In the genomic region with DNA sequence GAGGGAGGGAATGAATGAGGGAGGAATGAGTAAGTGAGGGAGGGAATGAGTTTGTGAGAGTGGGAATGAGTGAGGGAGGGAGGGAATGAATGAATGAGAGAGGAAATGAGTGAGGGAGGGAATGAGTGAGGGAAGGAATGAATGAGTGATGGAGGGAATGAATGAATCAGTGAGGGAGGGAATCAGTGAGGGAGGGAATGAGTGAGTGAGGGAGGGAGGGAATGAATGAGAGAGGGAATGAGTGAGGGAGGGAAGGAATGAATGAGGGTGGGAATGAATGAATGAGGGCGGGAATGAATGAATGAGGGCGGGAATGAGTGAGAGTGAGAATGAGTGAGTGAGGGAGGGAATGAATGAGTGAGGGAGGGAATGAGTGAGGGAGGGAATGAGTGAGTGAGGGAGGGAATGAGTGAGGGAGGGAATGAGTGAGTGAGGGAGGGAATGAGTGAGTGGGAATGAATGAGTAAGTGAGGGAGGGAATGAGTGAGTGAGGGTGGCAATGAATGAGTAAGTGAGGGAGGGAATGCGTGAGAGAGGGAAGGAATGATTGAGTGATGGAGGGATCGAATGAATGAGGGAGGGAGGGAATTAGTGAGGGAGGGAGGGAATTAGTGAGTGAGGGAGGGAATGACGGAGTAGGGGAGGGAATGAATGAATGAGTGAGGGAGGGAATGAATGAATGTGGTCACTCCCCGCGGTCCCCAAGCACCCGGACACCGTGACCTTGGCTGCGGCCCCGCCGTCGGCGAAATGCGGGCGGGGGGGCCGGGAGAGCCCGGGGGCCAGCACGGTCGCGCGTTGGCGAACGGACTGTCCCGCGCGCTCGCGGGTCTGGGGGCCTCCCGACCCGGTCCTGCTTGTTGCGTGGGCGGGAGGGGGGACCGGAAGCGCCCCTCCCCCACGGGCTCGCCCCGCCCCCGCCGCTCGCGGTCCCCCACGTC, we compare ENCODE assay signal across 8 cellular contexts. TPM values are rescaled to one million over a fixed set of nuclear protein-coding genes. Genes with fewer than 3 reads are reported as not detected.
A peak's percentile ranks its signal among the peaks of the same experiment; 100 is the strongest.
DNase-seq lines count a peak whose midpoint lies in the region; ATAC-seq, FAIRE-seq and TF ChIP-seq lines count a peak whose summit lies in the region.

No MANE protein-coding gene starts in this region.

- peak overlapping the region; percentile 71 for H3K18ac ChIP-seq in H1 (ENCODE audit: extremely low read depth, low read length)

- H2AK5ac ChIP-seq in H1 (ENCODE audit: low read depth, low read length): peak overlapping the region; percentile 86; the same call in 1 of the 2 replicates

- no peak overlapping the region for H2BK120ac ChIP-seq in H1 (replicated peaks; ENCODE audit: low read depth, low read length)

- H2BK5ac ChIP-seq in H1 (ENCODE audit: low read depth, low read length): no peak overlapping the region

- in situ Hi-C loops in Panc1 (cut with HindIII; ENCODE audit: low pct_unique_long_range_greater_than_20kb, low sequenced_read_pairs): no loop called here

- H3K9ac ChIP-seq in H1 (replicated peaks in 1 of 4; ENCODE audit: extremely low read depth in 1 of 4, low read depth in 3 of 4, low read length in 3 of 4): no peak overlapping the region

- no peak for TF ChIP-seq RAD21 in H1 (IDR thresholded peaks at IDR 0.05 in 1 of 2, conservative IDR thresholded peaks at IDR 0.05 in 1 of 2; ENCODE audit: low read depth in 2 of 2, low read length in 2 of 2)

- no peak for TF ChIP-seq EP300 in H1 (IDR thresholded peaks at IDR 0.05; ENCODE audit: borderline replicate concordance in 1 of 2, low read depth in 2 of 2, low read length in 2 of 2)

- TF ChIP-seq POLR2A in H1 (IDR thresholded peaks at IDR 0.05; ENCODE audit: control extremely low read depth in 1 of 2, low read depth in 2 of 2, low read length in 2 of 2): no peak; a peak in 1 of 3 replicates

- H2BK20ac ChIP-seq in H1 (ENCODE audit: low read length): no peak overlapping the region

- H4K5ac ChIP-seq in H1 (ENCODE audit: insufficient read length, low read depth, low read length): peak overlapping the region; percentile 2

- H3K4me3 ChIP-seq in Panc1 (ENCODE audit: low read depth in 2 of 2, low read length in 2 of 2) (peak overlapping the region; percentile 38 to 43), H1 (ENCODE audit: extremely low read depth in 1 of 4, insufficient read depth in 2 of 4, low read depth in 3 of 4, low read length in 4 of 4) (peak overlapping the region; percentile 59 to 92 (median 90)), neutrophil (ENCODE audit: low read depth in 1 of 2, low read length in 1 of 2) (peak overlapping the region; percentile 89 to 91)

- peaks cover 3% of the 10 kb centered on the region; the same call in 1 of the 2 replicates for H3K79me1 ChIP-seq in H1 (ENCODE audit: low read depth, low read length)

- 15 to 98% methylated on average over 5 to 14 of the region's 43 CpGs for WGBS in H1 (ENCODE audit: extremely low coverage in 1 of 2, insufficient coverage in 1 of 2, insufficient read length in 1 of 2, insufficient replicate concordance in 2 of 2, low coverage in 1 of 2, low lambda C conversion rate in 2 of 2, missing lambda C conversion rate in 1 of 2), 2 experiments

- BruUV-seq in Panc1 (replicated peaks; lab: Mats Ljungman, UMichigan): no TSS peak

- H4K20me1 ChIP-seq in H1 (replicated peaks in 1 of 2; ENCODE audit: control insufficient read depth in 1 of 2, insufficient read depth in 2 of 2, low read length in 2 of 2): peaks cover 30 to 31% of the 10 kb centered on the region in 2 experiments

- intact Hi-C loops in Panc1 (cut with micrococcal nuclease; ENCODE audit: unreplicated experiment): no loop called here

- CTCF ChIA-PET in Panc1 (lab: Charles Lee) (no interaction called here), H1 (lab: Charles Lee; ENCODE audit: partially characterized antibody) (interaction anchor here (1.2 kb wide), 1 partner anchor 18 kb away, joined by 3 read pairs; no protein-coding TSS in a partner anchor)

- TF ChIP-seq CTCF in Panc1 (IDR thresholded peaks at IDR 0.05): no peak
- TF ChIP-seq CTCF in H1 (IDR thresholded peaks at IDR 0.05; ENCODE audit: control extremely low read depth in 1 of 3, insufficient read depth in 1 of 3, low read depth in 1 of 3, low read length in 3 of 3): no peak
- no peak for TF ChIP-seq CTCF in neutrophil (IDR thresholded peaks at IDR 0.05)

- peak overlapping the region; percentile 46; the same call in 1 of the 2 replicates for H2BK15ac ChIP-seq in H1 (ENCODE audit: low read length)

- peak; percentile 36 for FAIRE-seq in H1 (lab: Jason Lieb, UNC)

- no peak overlapping the region for H3K23ac ChIP-seq in H1 (ENCODE audit: insufficient read length)

- peak; percentile 64 for DNase-seq in NCI-H1436 (lab: John Stamatoyannopoulos, UW)
- no peak for DNase-seq in NCI-H1436 treated with DMSO at 0.1 percent for 48 hours (lab: John Stamatoyannopoulos, UW)
- peak; percentile 55 for DNase-seq in Panc1 (ENCODE audit: low read depth, low spot score)
- no peak for DNase-seq in H1 (ENCODE audit: low read depth in 1 of 2, low spot score in 2 of 2)
- DNase-seq in AG08396 (ENCODE audit: low spot score): no peak

- POLR2A ChIA-PET in Panc1 (lab: Charles Lee): interaction anchor here (0.7 kb wide), 1 partner anchor 93 kb away, joined by 9 read pairs; no protein-coding TSS in a partner anchor
- POLR2A ChIA-PET in H1 (lab: Charles Lee; ENCODE audit: partially characterized antibody): interaction anchor here (0.6 to 11.4 kb wide), 13 partner anchors 8 to 462 kb away, joined by 3 to 106 read pairs (median 4); no protein-coding TSS in a partner anchor

- H2AFZ ChIP-seq in H1 (ENCODE audit: low read length): no peak overlapping the region

- H3K9me3 ChIP-seq in Panc1 (ENCODE audit: control insufficient read depth, insufficient read depth, low read depth, low read length) (no peaks in the 10 kb centered on the region), H1 (ENCODE audit: insufficient read depth in 2 of 2, low read depth in 1 of 2, low read length in 1 of 2) (no peaks in the 10 kb centered on the region), neutrophil (no peaks in the 10 kb centered on the region)

- peak overlapping the region; percentile 46 to 52 for H3K4me2 ChIP-seq in H1 (ENCODE audit: insufficient read depth in 1 of 2, low read depth in 2 of 2, low read length in 2 of 2)

- H3K27ac ChIP-seq in Panc1 (ENCODE audit: low read length) (peak overlapping the region; percentile 79), H1 (ENCODE audit: low read depth, low read length) (no peak overlapping the region), neutrophil (peak overlapping the region; percentile 94)

- H3K23me2 ChIP-seq in H1 (ENCODE audit: low read depth, low read length): peaks cover 22% of the 10 kb centered on the region

- peak overlapping the region; percentile 36 for H3K4ac ChIP-seq in H1 (replicated peaks; ENCODE audit: insufficient read length, low read depth, low read length)

- H3K4me1 ChIP-seq in Panc1 (ENCODE audit: control insufficient read depth, insufficient read depth, low read length): peaks cover 14% of the 10 kb centered on the region
- H3K4me1 ChIP-seq in H1 (replicated peaks in 1 of 4; ENCODE audit: control insufficient read depth in 3 of 4, insufficient read depth in 4 of 4, low read length in 3 of 4): peaks cover 0 to 20% (median 12%) of the 10 kb centered on the region in 4 experiments; a peak in 6 of 7 replicates
- H3K4me1 ChIP-seq in neutrophil (ENCODE audit: control insufficient read depth in 1 of 2, insufficient read depth in 1 of 2, low read depth in 1 of 2, low read length in 1 of 2): peaks cover 29 to 35% of the 10 kb centered on the region in 2 experiments

- no peak overlapping the region for H3K14ac ChIP-seq in H1 (ENCODE audit: insufficient read length)

- peaks cover 35 to 38% of the 10 kb centered on the region in 2 experiments for H3K79me2 ChIP-seq in H1 (ENCODE audit: control insufficient read depth in 1 of 2, insufficient read depth in 2 of 2, low read length in 2 of 2)

- peak overlapping the region; percentile 84 for H4K91ac ChIP-seq in H1 (replicated peaks; ENCODE audit: insufficient read length, low read length)

- H3K36me3 ChIP-seq in Panc1 (ENCODE audit: control insufficient read depth, insufficient read depth, low read length) (peaks cover 3% of the 10 kb centered on the region; the same call in 1 of the 2 replicates), H1 (ENCODE audit: control insufficient read depth in 2 of 4, insufficient read depth in 4 of 4, low read length in 3 of 4) (peaks cover 0 to 6% (median 0%) of the 10 kb centered on the region in 4 experiments; a peak in 1 of 8 replicates), neutrophil (peaks cover 9% of the 10 kb centered on the region)

- peak; percentile 18 for ATAC-seq in HG02759 (IDR thresholded peaks at IDR 0.05; ENCODE audit: unreplicated experiment)
- peak; percentile 55 for ATAC-seq in Panc1
- ATAC-seq in GM19328 (IDR thresholded peaks at IDR 0.05; ENCODE audit: unreplicated experiment): no peak

- H3K27me3 ChIP-seq in Panc1 (ENCODE audit: control insufficient read depth, insufficient read depth, low read length) (no peaks in the 10 kb centered on the region), H1 (replicated peaks in 1 of 4; ENCODE audit: control insufficient read depth in 3 of 4, extremely low read depth in 1 of 4, insufficient read depth in 3 of 4, low read length in 3 of 4) (no peaks in the 10 kb centered on the region), neutrophil (peaks cover 5% of the 10 kb centered on the region)

- no peak overlapping the region for H4K8ac ChIP-seq in H1 (ENCODE audit: extremely low read depth, insufficient read depth, low read length)

- peak overlapping the region; percentile 97 for H2BK12ac ChIP-seq in H1 (ENCODE audit: low read depth, low read length)

- peak overlapping the region; percentile 40 for H3K56ac ChIP-seq in H1 (replicated peaks; ENCODE audit: insufficient read length, low read depth, low read length)

RNA-seq across cellular contexts. Expression of a gene that starts 1.1 kb away (rescaled TPM):
- 198 TPM for total RNA-seq in Panc1 (2021; ENCODE audit: unreplicated experiment)
- 166 TPM for polyA plus RNA-seq in Panc1 (2012; ENCODE audit: insufficient read length)
- 268 and 272 TPM in 2 replicates for total RNA-seq in H1 (2021; fragmentation: NEBNext Ultra II Directional; extraction: Animal tissue kit (Norgen Biotek cat#: 25700))
- polyA plus RNA-seq in H1 (2011; rRNA removed): 148 and 162 TPM in 2 replicates
- polyA plus RNA-seq in H1 (2011; cell fraction: cytosol; rRNA removed): 142 TPM
- polyA plus RNA-seq in H1 (2011; cell fraction: nucleus; rRNA removed): 143 TPM
- polyA plus RNA-seq in H1 (2012, experiment 1 of 2): 186 to 197 TPM (median 190 TPM) in 4 replicates
- 278 TPM for polyA plus RNA-seq in H1 (2012, experiment 2 of 2)
- 202 TPM for polyA plus RNA-seq in H1 (2013, experiment 1 of 2)
- polyA plus RNA-seq in H1 (2013, experiment 2 of 2): 204 TPM
- 87.2 and 89.0 TPM in 2 replicates for polyA minus RNA-seq in H1 (2011; rRNA and poly(A)+ RNA removed)
- 84.7 TPM for polyA minus RNA-seq in H1 (2011; cell fraction: cytosol; rRNA and poly(A)+ RNA removed)
- polyA minus RNA-seq in H1 (2011; cell fraction: nucleus; rRNA and poly(A)+ RNA removed): 99.4 TPM

RNA-seq across cellular contexts. Expression of a gene that starts 25.1 kb away (rescaled TPM):
- 9.4 TPM for total RNA-seq in Panc1 (2021; ENCODE audit: unreplicated experiment)
- polyA plus RNA-seq in Panc1 (2012; ENCODE audit: insufficient read length): 8.2 TPM
- total RNA-seq in H1 (2021; fragmentation: NEBNext Ultra II Directional; extraction: Animal tissue kit (Norgen Biotek cat#: 25700)): 6.8 and 7.9 TPM in 2 replicates
- polyA plus RNA-seq in H1 (2011; rRNA removed): 2.9 and 6.3 TPM in 2 replicates
- polyA plus RNA-seq in H1 (2011; cell fraction: cytosol; rRNA removed): 4.8 TPM
- polyA plus RNA-seq in H1 (2011; cell fraction: nucleus; rRNA removed): 33.8 TPM
- 4.5 to 6.4 TPM (median 5.6 TPM) in 4 replicates for polyA plus RNA-seq in H1 (2012, experiment 1 of 2)
- polyA plus RNA-seq in H1 (2012, experiment 2 of 2): 2.6 TPM
- 5.0 TPM for polyA plus RNA-seq in H1 (2013, experiment 1 of 2)
- 3.4 TPM for polyA plus RNA-seq in H1 (2013, experiment 2 of 2)
- polyA minus RNA-seq in H1 (2011; rRNA and poly(A)+ RNA removed): 2.0 and 2.1 TPM in 2 replicates
- 5.7 TPM for polyA minus RNA-seq in H1 (2011; cell fraction: cytosol; rRNA and poly(A)+ RNA removed)
- 11.1 TPM for polyA minus RNA-seq in H1 (2011; cell fraction: nucleus; rRNA and poly(A)+ RNA removed)

RNA-seq across cellular contexts. Expression of a gene that starts 43.4 kb away (rescaled TPM):
- 89.7 TPM for total RNA-seq in Panc1 (2021; ENCODE audit: unreplicated experiment)
- 149 TPM for polyA plus RNA-seq in Panc1 (2012; ENCODE audit: insufficient read length)
- 45.9 and 52.3 TPM in 2 replicates for total RNA-seq in H1 (2021; fragmentation: NEBNext Ultra II Directional; extraction: Animal tissue kit (Norgen Biotek cat#: 25700))
- 43.1 and 66.0 TPM in 2 replicates for polyA plus RNA-seq in H1 (2011; rRNA removed)
- polyA plus RNA-seq in H1 (2011; cell fraction: cytosol; rRNA removed): 60.3 TPM
- polyA plus RNA-seq in H1 (2011; cell fraction: nucleus; rRNA removed): 46.0 TPM
- polyA plus RNA-seq in H1 (2012, experiment 1 of 2): 31.8 to 57.4 TPM (median 53.2 TPM) in 4 replicates
- polyA plus RNA-seq in H1 (2012, experiment 2 of 2): 37.5 TPM
- polyA plus RNA-seq in H1 (2013, experiment 1 of 2): 25.0 TPM
- polyA plus RNA-seq in H1 (2013, experiment 2 of 2): 26.0 TPM
- 10.2 and 10.8 TPM in 2 replicates for polyA minus RNA-seq in H1 (2011; rRNA and poly(A)+ RNA removed)
- polyA minus RNA-seq in H1 (2011; cell fraction: cytosol; rRNA and poly(A)+ RNA removed): 31.2 TPM
- 19.7 TPM for polyA minus RNA-seq in H1 (2011; cell fraction: nucleus; rRNA and poly(A)+ RNA removed)

RNA-seq across cellular contexts. Expression of a gene that starts 43.4 kb away (rescaled TPM):
- total RNA-seq in Panc1 (2021; ENCODE audit: unreplicated experiment): 62.5 TPM
- 83.3 TPM for polyA plus RNA-seq in Panc1 (2012; ENCODE audit: insufficient read length)
- total RNA-seq in H1 (2021; fragmentation: NEBNext Ultra II Directional; extraction: Animal tissue kit (Norgen Biotek cat#: 25700)): 25.2 and 26.2 TPM in 2 replicates
- polyA plus RNA-seq in H1 (2011; rRNA removed): 51.2 and 73.3 TPM in 2 replicates
- 45.7 TPM for polyA plus RNA-seq in H1 (2011; cell fraction: cytosol; rRNA removed)
- polyA plus RNA-seq in H1 (2011; cell fraction: nucleus; rRNA removed): 73.3 TPM
- polyA plus RNA-seq in H1 (2012, experiment 1 of 2): 21.7 to 30.2 TPM (median 28.6 TPM) in 4 replicates
- 17.9 TPM for polyA plus RNA-seq in H1 (2012, experiment 2 of 2)
- 22.1 TPM for polyA plus RNA-seq in H1 (2013, experiment 1 of 2)
- polyA plus RNA-seq in H1 (2013, experiment 2 of 2): 23.7 TPM
- polyA minus RNA-seq in H1 (2011; rRNA and poly(A)+ RNA removed): 9.9 and 10.5 TPM in 2 replicates
- polyA minus RNA-seq in H1 (2011; cell fraction: cytosol; rRNA and poly(A)+ RNA removed): 9.3 TPM
- polyA minus RNA-seq in H1 (2011; cell fraction: nucleus; rRNA and poly(A)+ RNA removed): 13.4 TPM

RNA-seq across cellular contexts. Expression of a gene that starts 52.4 kb away (rescaled TPM):
- 0.26 TPM for total RNA-seq in Panc1 (2021; ENCODE audit: unreplicated experiment)
- polyA plus RNA-seq in Panc1 (2012; ENCODE audit: insufficient read length): 0.21 TPM
- not detected in 2 replicates for total RNA-seq in H1 (2021; fragmentation: NEBNext Ultra II Directional; extraction: Animal tissue kit (Norgen Biotek cat#: 25700))
- 0.26 and 0.61 TPM in 2 replicates for polyA plus RNA-seq in H1 (2011; rRNA removed)
- 0.62 TPM for polyA plus RNA-seq in H1 (2011; cell fraction: cytosol; rRNA removed)
- polyA plus RNA-seq in H1 (2011; cell fraction: nucleus; rRNA removed): 8.5 TPM
- polyA plus RNA-seq in H1 (2012, experiment 1 of 2): 0.42 to 1.1 TPM (median 0.70 TPM) in 4 replicates
- polyA plus RNA-seq in H1 (2012, experiment 2 of 2): 0.18 TPM
- 0.36 TPM for polyA plus RNA-seq in H1 (2013, experiment 1 of 2)
- polyA plus RNA-seq in H1 (2013, experiment 2 of 2): 0.17 TPM
- 0.28 TPM in 1 of 2 replicates, not detected in the other for polyA minus RNA-seq in H1 (2011; rRNA and poly(A)+ RNA removed)
- not detected for polyA minus RNA-seq in H1 (2011; cell fraction: cytosol; rRNA and poly(A)+ RNA removed)
- polyA minus RNA-seq in H1 (2011; cell fraction: nucleus; rRNA and poly(A)+ RNA removed): not detected

Comparison
In these comparisons a context has a peak if more than half of its experiments do, and no peak if none do; other contexts are left out.
1. DNase-seq: peak in NCI-H1436 (single experiment) and Panc1 (single experiment); none in NCI-H1436 treated with DMSO at 0.1 percent for 48 hours (single experiment), H1 (0 of 2) and AG08396 (single experiment).
2. Peak in every context shown above with its lines, with median percentiles within 50 percentile points of each other: H3K4me3 ChIP-seq.